ENCODE assay signal across 11 cellular contexts in the genomic region with DNA sequence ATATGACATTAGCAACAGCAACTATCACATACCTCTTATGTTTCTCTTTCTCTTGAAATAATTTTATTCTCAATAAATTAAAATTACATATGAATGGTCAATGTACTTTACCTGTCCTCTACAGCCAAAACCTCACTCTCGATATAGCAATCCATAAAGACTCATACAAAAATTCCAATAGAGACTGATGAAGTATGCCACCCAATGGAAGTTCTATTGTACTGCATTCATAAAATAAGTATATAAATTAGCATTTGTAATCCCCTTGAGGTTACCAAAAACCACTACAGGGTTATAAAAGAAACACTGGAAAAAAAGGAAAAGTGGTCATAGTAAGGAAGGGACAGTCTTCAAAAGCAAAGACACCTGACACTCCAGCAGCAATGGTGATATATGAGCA. TPM values are rescaled to one million over a fixed set of nuclear protein-coding genes. Genes with fewer than 3 reads are reported as not detected.
A peak's percentile ranks its signal among the peaks of the same experiment; 100 is the strongest.
DNase-seq lines count a peak whose midpoint lies in the region; ATAC-seq, FAIRE-seq and TF ChIP-seq lines count a peak whose summit lies in the region.
"Had no signal": no experiment of that assay in that cellular context is flagged by ENCODE, and none has a peak within 500 bp of the region (broad histone marks: within the 10 kb centered on the region; RNA-seq: fewer than 3 reads in every experiment).

No MANE protein-coding gene starts in this region.

- no peaks in the 10 kb centered on the region for H3K27me3 ChIP-seq in astrocyte (ENCODE audit: insufficient read depth, low read length)

- no peak for FAIRE-seq in astrocyte (lab: Jason Lieb, UNC)

- ATAC-seq in left colon (peak; percentile 66), HG02938 (IDR thresholded peaks at IDR 0.05; ENCODE audit: unreplicated experiment) (no peak)

- H3K36me3 Mint-ChIP-seq in astrocyte (ENCODE audit: low read depth, unreplicated experiment), result peaks cover 2% of the 10 kb centered on the region

- H3K4me1 ChIP-seq in astrocyte (ENCODE audit: insufficient read depth, low read length), result peaks cover 7% of the 10 kb centered on the region

- DNase-seq in AML-193 (lab: John Stamatoyannopoulos, UW) (peak; percentile 3 to 12), HT1080 (ENCODE audit: low read depth) (peak; percentile 16), astrocyte (ENCODE audit: low read depth) (no peak), left colon (no peak), NCI-H2081 treated with DMSO at 0.1 percent for 48 hours (lab: John Stamatoyannopoulos, UW) (no peak), NCI-H748 treated with DMSO at 0.1 percent for 48 hours (lab: John Stamatoyannopoulos, UW) (no peak)
- DNase-seq in activated CD4-positive, alpha-beta T cell treated with anti-CD3 and anti-CD28 coated beads, Interleukin-2, amount 50 U/mL, for 4 hours, result no peak
- DNase-seq: NCI-H226 had no signal

- peaks cover 7% of the 10 kb centered on the region for H3K36me3 ChIP-seq in astrocyte (ENCODE audit: insufficient read depth, low read length)

- no peak overlapping the region for H3K9ac ChIP-seq in astrocyte (ENCODE audit: low read length)

- H3K27me3 Mint-ChIP-seq in astrocyte (ENCODE audit: low read depth, unreplicated experiment), result no peaks in the 10 kb centered on the region

- peak; percentile 30 for TF ChIP-seq CTCF in astrocyte (IDR thresholded peaks at IDR 0.05; ENCODE audit: insufficient read depth, low read depth, low read length)

- no peak overlapping the region for H3K27ac Mint-ChIP-seq in astrocyte (ENCODE audit: unreplicated experiment)

- no peak overlapping the region for H2AFZ ChIP-seq in astrocyte (ENCODE audit: low read depth, low read length)

- no peak overlapping the region for H3K4me3 ChIP-seq in astrocyte (ENCODE audit: insufficient read depth, low read depth, low read length)
- H3K4me3 ChIP-seq: skin epidermis had no signal

- H3K4me1 Mint-ChIP-seq in astrocyte (ENCODE audit: low read depth, unreplicated experiment), result peaks cover 8% of the 10 kb centered on the region

- H3K9me3 ChIP-seq in astrocyte (ENCODE audit: insufficient read depth, low read depth, low read length), result no peaks in the 10 kb centered on the region

- intact Hi-C loops in left colon (cut with DNase I, micrococcal nuclease), result loop anchor here in 1 of 2 donors (5.0 kb wide), 1 partner anchor 61 kb away; no protein-coding TSS in a partner anchor

- no peaks in the 10 kb centered on the region for H4K20me1 ChIP-seq in astrocyte (ENCODE audit: insufficient read depth, low read length)

- H3K9me3 Mint-ChIP-seq in astrocyte (ENCODE audit: unreplicated experiment), result no peaks in the 10 kb centered on the region

- no peak overlapping the region for H3K4me3 Mint-ChIP-seq in astrocyte (ENCODE audit: unreplicated experiment)

- H3K27ac ChIP-seq in astrocyte (ENCODE audit: low read depth, low read length), result no peak overlapping the region
- H3K27ac ChIP-seq: skin epidermis had no signal

- H3K4me2 ChIP-seq in astrocyte (ENCODE audit: low read length), result no peak overlapping the region

- no peaks in the 10 kb centered on the region for H3K79me2 ChIP-seq in astrocyte (ENCODE audit: insufficient read depth, low read length)

RNA-seq across cellular contexts. Expression of gene CLDN2, which starts 32.8 kb away (rescaled TPM):
- 0.03 and 0.10 TPM in 2 replicates for total RNA-seq in HT1080 (2014; rRNA removed; shearing (Covaris generic))
- 0.09 TPM in 1 of 2 replicates, not detected in the other for polyA plus RNA-seq in HT1080 (2015; cell fraction: cytosol; rRNA removed)
- 0.05 TPM in 1 of 2 replicates, not detected in the other for polyA plus RNA-seq in HT1080 (2015; cell fraction: nucleus; rRNA removed)
- total RNA-seq in astrocyte (0.77 and 2.0 TPM in 2 replicates), left colon (under 1 TPM; 0.20 to 0.27 TPM)

RNA-seq across cellular contexts. Expression of gene MORC4, which starts 47.0 kb away (rescaled TPM):
- total RNA-seq in HT1080 (2014; rRNA removed; shearing (Covaris generic)), result 14.4 and 14.7 TPM in 2 replicates
- 10.5 and 13.2 TPM in 2 replicates for polyA plus RNA-seq in HT1080 (2015; cell fraction: cytosol; rRNA removed)
- polyA plus RNA-seq in HT1080 (2015; cell fraction: nucleus; rRNA removed), result 18.1 and 18.7 TPM in 2 replicates
- total RNA-seq in astrocyte, result 26.0 and 29.1 TPM in 2 replicates
- total RNA-seq in left colon, result 10 to 100 TPM; 10.5 to 11.3 TPM

RNA-seq across cellular contexts. Expression of gene RIPPLY1, which starts 49.8 kb away (rescaled TPM):
- total RNA-seq in HT1080 (2014; rRNA removed; shearing (Covaris generic)), result 0.20 TPM in 1 of 2 replicates, not detected in the other
- 0.33 TPM in 1 of 2 replicates, not detected in the other for polyA plus RNA-seq in HT1080 (2015; cell fraction: cytosol; rRNA removed)
- polyA plus RNA-seq in HT1080 (2015; cell fraction: nucleus; rRNA removed), result 0.11 TPM in 1 of 2 replicates, not detected in the other
- total RNA-seq in astrocyte (not detected in 2 replicates), left colon (not detected)
- total RNA-seq: subcutaneous adipose tissue had no signal

Comparison
In these comparisons a context has a peak if more than half of its experiments do, and no peak if none do; other contexts are left out.
1. DNase-seq: peak in AML-193 (2 of 2) and HT1080 (single experiment); none in astrocyte (single experiment), left colon (0 of 2), NCI-H2081 treated with DMSO at 0.1 percent for 48 hours (single experiment), NCI-H748 treated with DMSO at 0.1 percent for 48 hours (single experiment) and activated CD4-positive, alpha-beta T cell treated with anti-CD3 and anti-CD28 coated beads, Interleukin-2, amount 50 U/mL, for 4 hours (0 of 2).